ENCODE assay signal across 8 cellular contexts in genomic region chrX:51336584-51336983, GRCh38. TPM values are rescaled to one million over a fixed set of nuclear protein-coding genes. Genes with fewer than 3 reads are reported as not detected.
A peak's percentile ranks its signal among the peaks of the same experiment; 100 is the strongest.
DNase-seq lines count a peak whose midpoint lies in the region; ATAC-seq, FAIRE-seq and TF ChIP-seq lines count a peak whose summit lies in the region.

No MANE protein-coding gene starts in this region.

- no peaks in the 10 kb centered on the region for H3K9me2 ChIP-seq in SK-N-SH

- peak; percentile 16 for DNase-seq in stimulated activated CD4-positive, alpha-beta T cell treated with anti-CD3 and anti-CD28 coated beads, Interleukin-2, amount 100 ng/mL, for 4 hours (ENCODE audit: low read depth)
- no peak for DNase-seq in stimulated activated CD4-positive, alpha-beta T cell treated with anti-CD3 and anti-CD28 coated beads, Interleukin-1b, Interleukin-23, amount 100 ng/mL, for 48 hours
- DNase-seq in SK-N-SH (peak; percentile 63), dermis microvascular lymphatic vessel endothelial cell (ENCODE audit: low read depth in 2 of 2) (peak; percentile 20 to 33), middle frontal gyrus (ENCODE audit: extremely low spot score, low spot score) (peak; percentile 37), H54 (ENCODE audit: insufficient read length, low spot score) (no peak)
- DNase-seq in effector CD8-positive, alpha-beta T cell (lab: John Stamatoyannopoulos, UW), result no peak

- H3K9me3 ChIP-seq in SK-N-SH, result no peaks in the 10 kb centered on the region

- no peak overlapping the region for H3K9ac ChIP-seq in SK-N-SH

- TF ChIP-seq POLR2A in H54 (IDR thresholded peaks at IDR 0.05; ENCODE audit: low read depth, low read length), result no peak

- no peak overlapping the region for H3K4me3 ChIP-seq in SK-N-SH (ENCODE audit: low read depth in 2 of 2, low read length in 1 of 2)

- H4K20me1 ChIP-seq in SK-N-SH (ENCODE audit: insufficient read depth), result no peaks in the 10 kb centered on the region

- no peak for TF ChIP-seq EP300 in SK-N-SH (IDR thresholded peaks at IDR 0.05; ENCODE audit: borderline replicate concordance in 1 of 2, low read depth in 1 of 2, low read length in 1 of 2)

- peaks cover 14% of the 10 kb centered on the region for H3K27me3 ChIP-seq in SK-N-SH (ENCODE audit: insufficient read depth)

- CTCF ChIA-PET in SK-N-SH (lab: Yijun Ruan, JAX), result interaction anchor here (0.5 to 9.3 kb wide), 34 partner anchors 8 to 166 kb away, joined by 3 to 106 read pairs (median 4); no protein-coding TSS in a partner anchor

- TF ChIP-seq RAD21 in SK-N-SH (IDR thresholded peaks at IDR 0.05; ENCODE audit: low read length), result peak; percentile 74

- no peak for FAIRE-seq in H54 (lab: Jason Lieb, UNC)

- no peaks in the 10 kb centered on the region for H3K79me2 ChIP-seq in SK-N-SH (ENCODE audit: insufficient read depth)

- 24% methylated on average over 3 of the region's 3 CpGs for WGBS in SK-N-SH (ENCODE audit: low lambda C conversion rate)

- peak; percentile 67 for TF ChIP-seq CTCF in SK-N-SH (IDR thresholded peaks at IDR 0.05)

- H3F3A ChIP-seq in SK-N-SH (replicated peaks; ENCODE audit: insufficient read depth), result no peaks in the 10 kb centered on the region

- no peak overlapping the region for H3K27ac ChIP-seq in SK-N-SH (ENCODE audit: low read depth in 2 of 2, low read length in 1 of 2)

- H2AFZ ChIP-seq in SK-N-SH (ENCODE audit: low read depth), result no peak overlapping the region

- no peaks in the 10 kb centered on the region for H3K36me3 ChIP-seq in SK-N-SH (replicated peaks in 1 of 2; ENCODE audit: control insufficient read depth in 1 of 2, insufficient read depth in 2 of 2, low read length in 1 of 2)

- H3K4me2 ChIP-seq in SK-N-SH, result no peak overlapping the region

- POLR2A ChIA-PET in SK-N-SH (lab: Yijun Ruan, JAX), result no interaction called here

- peak; percentile 67 for ATAC-seq in HG03354 (IDR thresholded peaks at IDR 0.05; ENCODE audit: poor library complexity, severe bottlenecking, unreplicated experiment)

- H3K4me1 ChIP-seq in SK-N-SH (ENCODE audit: control insufficient read depth in 1 of 2, insufficient read depth in 2 of 2, low read depth in 1 of 2, low read length in 1 of 2), result no peaks in the 10 kb centered on the region; a peak in 1 of 4 replicates

TF ChIP-seq in SK-N-SH, 30 proteins besides CTCF, POLR2A, EP300 and RAD21:
- TF ChIP-seq TEAD4 (IDR thresholded peaks at IDR 0.05; ENCODE audit: borderline replicate concordance, insufficient read depth) (no peak), IRF3 (IDR thresholded peaks at IDR 0.05; ENCODE audit: low read depth, low read length) (no peak), RXRA (IDR thresholded peaks at IDR 0.05; ENCODE audit: borderline replicate concordance, low read depth) (no peak), FOSL2 (IDR thresholded peaks at IDR 0.05; ENCODE audit: borderline replicate concordance, low read depth) (no peak), SMC3 (IDR thresholded peaks at IDR 0.05; ENCODE audit: low read depth, low read length) (peak; percentile 65), MXI1 (IDR thresholded peaks at IDR 0.05; ENCODE audit: low read depth, low read length) (no peak), REST (IDR thresholded peaks at IDR 0.05; ENCODE audit: low read depth, low read length) (no peak)

RNA-seq across cellular contexts. Expression of gene NUDT10, which starts 4.0 kb away (rescaled TPM):
- polyA plus RNA-seq in SK-N-SH (2012; rRNA removed), result 1.8 and 2.3 TPM in 2 replicates
- polyA plus RNA-seq in SK-N-SH (2012; cell fraction: cytosol; rRNA removed), result 2.1 and 2.4 TPM in 2 replicates
- 0.79 and 0.83 TPM in 2 replicates for polyA plus RNA-seq in SK-N-SH (2012; cell fraction: nucleus; rRNA removed)
- under 0.01 TPM in 2 replicates for total RNA-seq in dermis microvascular lymphatic vessel endothelial cell

Comparison
In these comparisons a context has a peak if more than half of its experiments do, and no peak if none do; other contexts are left out.
1. DNase-seq: peak in stimulated activated CD4-positive, alpha-beta T cell treated with anti-CD3 and anti-CD28 coated beads, Interleukin-2, amount 100 ng/mL, for 4 hours (single experiment), SK-N-SH (single experiment), dermis microvascular lymphatic vessel endothelial cell (2 of 2) and middle frontal gyrus (single experiment); none in stimulated activated CD4-positive, alpha-beta T cell treated with anti-CD3 and anti-CD28 coated beads, Interleukin-1b, Interleukin-23, amount 100 ng/mL, for 48 hours (single experiment), H54 (single experiment) and effector CD8-positive, alpha-beta T cell (single experiment).